Comparison of ENCODE assay signal across 7 cellular contexts in genomic region chr14:99729991-99730875, GRCh38. TPM values are rescaled to one million over a fixed set of nuclear protein-coding genes. Genes with fewer than 3 reads are reported as not detected.
DNase-seq lines count a peak whose midpoint lies in the region; ATAC-seq, FAIRE-seq and TF ChIP-seq lines count a peak whose summit lies in the region.

No MANE protein-coding gene starts in this region.

- TF ChIP-seq POLR2A in GM18505 (IDR thresholded peaks at IDR 0.05; ENCODE audit: borderline replicate concordance, extremely low read depth, insufficient read depth, insufficient read length), result no peak
- TF ChIP-seq POLR2A in heart left ventricle (IDR thresholded peaks at IDR 0.05), result no peak
- no peak for TF ChIP-seq POLR2A in prostate gland (IDR thresholded peaks at IDR 0.05)

- ATAC-seq in GM18505 (IDR thresholded peaks at IDR 0.05; ENCODE audit: unreplicated experiment) (peak; percentile 67), HG03442 (IDR thresholded peaks at IDR 0.05; ENCODE audit: unreplicated experiment) (peak; percentile 67), RWPE2 (ENCODE audit: low read depth) (peak; percentile 47), heart left ventricle (peak in 3 of 4 donors; percentile 39 to 73 (median 51))

- H3K36me3 Mint-ChIP-seq in activated naive CD4-positive, alpha-beta T cell treated with anti-CD3 and anti-CD28 coated beads, Interleukin-2, amount 10 ng/mL, durations not matched to agents 7 days and 5 days, result no peaks in the 10 kb centered on the region

- peak overlapping the region; percentile 26 for H3K4me3 Mint-ChIP-seq in activated naive CD4-positive, alpha-beta T cell treated with anti-CD3 and anti-CD28 coated beads, Interleukin-2, amount 10 ng/mL, durations not matched to agents 7 days and 5 days

- DNase-seq in RWPE2 (ENCODE audit: low spot score) (peak; percentile 61), heart left ventricle (peak; percentile 61 to 82 (median 70)), prostate gland (ENCODE audit: low spot score) (peak; percentile 43), urothelium cell line (ENCODE audit: low spot score) (peak; percentile 74)
- DNase-seq in activated naive CD4-positive, alpha-beta T cell treated with anti-CD3 and anti-CD28 coated beads, Interleukin-2, amount 10 ng/mL, durations not matched to agents 7 days and 5 days, result peak; percentile 78

- H3K4me3 ChIP-seq in RWPE2 (ENCODE audit: severe bottlenecking) (peak overlapping the region; percentile 26), heart left ventricle (peak overlapping the region; percentile 37 to 69 (median 58)), prostate gland (peak overlapping the region; percentile 35 to 47)

- H3K4me1 Mint-ChIP-seq in activated naive CD4-positive, alpha-beta T cell treated with anti-CD3 and anti-CD28 coated beads, Interleukin-2, amount 10 ng/mL, durations not matched to agents 7 days and 5 days, result peaks cover 2% of the 10 kb centered on the region

- no peaks in the 10 kb centered on the region for H3K36me3 ChIP-seq in RWPE2 (ENCODE audit: low read depth)
- no peaks in the 10 kb centered on the region for H3K36me3 ChIP-seq in heart left ventricle
- H3K36me3 ChIP-seq in prostate gland, result no peaks in the 10 kb centered on the region

- CTCF ChIA-PET in activated naive CD4-positive, alpha-beta T cell treated with anti-CD3 and anti-CD28 coated beads, Interleukin-2, amount 10 ng/mL, durations not matched to agents 7 days and 5 days (lab: Charles Lee), result interaction anchor here (0.9 to 4.2 kb wide), 8 partner anchors 9 to 167 kb away, joined by 3 to 29 read pairs (median 4); no protein-coding TSS in a partner anchor

- H3K9me3 ChIP-seq in RWPE2 (ENCODE audit: severe bottlenecking), result no peaks in the 10 kb centered on the region
- H3K9me3 ChIP-seq in heart left ventricle, result no peaks in the 10 kb centered on the region
- H3K9me3 ChIP-seq in prostate gland, result no peaks in the 10 kb centered on the region

- peak; percentile 99 for TF ChIP-seq CTCF in RWPE2 (IDR thresholded peaks at IDR 0.05; ENCODE audit: poor library complexity, severe bottlenecking)
- TF ChIP-seq CTCF in heart left ventricle (IDR thresholded peaks at IDR 0.05), result peak; percentile 60 to 97 (median 94)
- TF ChIP-seq CTCF in prostate gland (IDR thresholded peaks at IDR 0.05), result peak; percentile 71 to 88 (median 86)

- no peak overlapping the region for H3K27ac ChIP-seq in RWPE2 (ENCODE audit: poor library complexity, severe bottlenecking)
- H3K27ac ChIP-seq in heart left ventricle, result peak overlapping the region in 6 of 12 donors; percentile 26 to 66 (median 42)
- H3K27ac ChIP-seq in prostate gland, result no peak overlapping the region

- H3K4me1 ChIP-seq in RWPE2 (ENCODE audit: insufficient read depth, poor library complexity, severe bottlenecking) (no peaks in the 10 kb centered on the region), heart left ventricle (peaks cover 0 to 57% (median 28%) of the 10 kb centered on the region in 12 donors), prostate gland (replicated peaks) (no peaks in the 10 kb centered on the region)

- whole genome bisulfite sequencing in heart left ventricle, 4 donors, result 5 to 10% (median 7%) methylated on average over 37 to 75 of the region's 75 CpGs
- WGBS in prostate gland, result 5% methylated on average over 58 of the region's 75 CpGs

- FAIRE-seq in urothelium cell line (lab: Jason Lieb, UNC), result no peak

- intact Hi-C loops in heart left ventricle (cut with DNase I) (loop anchor here (1.0 to 10.0 kb wide), 9 partner anchors 48 to 157 kb away; partner anchors contain the start of genes EML1 (in 4 of the 10) and CYP46A1 (in 1 of the 10)), prostate gland (cut with DNase I) (loop anchor here (1.0 to 5.0 kb wide), 2 partner anchors 62 to 155 kb away; partner anchors contain the start of gene EML1)

- no peaks in the 10 kb centered on the region for H3K9me3 Mint-ChIP-seq in activated naive CD4-positive, alpha-beta T cell treated with anti-CD3 and anti-CD28 coated beads, Interleukin-2, amount 10 ng/mL, durations not matched to agents 7 days and 5 days

- H3K27me3 ChIP-seq in RWPE2 (ENCODE audit: insufficient read depth, poor library complexity, severe bottlenecking) (no peaks in the 10 kb centered on the region), heart left ventricle (peaks cover 0 to 7% (median 0%) of the 10 kb centered on the region in 9 donors), prostate gland (replicated peaks; ENCODE audit: insufficient read depth) (no peaks in the 10 kb centered on the region)

- no peak overlapping the region for H3K27ac Mint-ChIP-seq in activated naive CD4-positive, alpha-beta T cell treated with anti-CD3 and anti-CD28 coated beads, Interleukin-2, amount 10 ng/mL, durations not matched to agents 7 days and 5 days

- H3K27me3 Mint-ChIP-seq in activated naive CD4-positive, alpha-beta T cell treated with anti-CD3 and anti-CD28 coated beads, Interleukin-2, amount 10 ng/mL, durations not matched to agents 7 days and 5 days, result peaks cover 76% of the 10 kb centered on the region

RNA-seq across cellular contexts. Expression of gene CYP46A1, which starts 46.1 kb away (rescaled TPM):
- total RNA-seq in heart left ventricle (1 to 10 TPM; 2.3 to 8.0 (median 3.5) TPM), prostate gland (1 to 10 TPM in 1 of 2 donors, under 1 TPM in 1; 0.46 to 6.5 TPM)
- polyA plus RNA-seq in heart left ventricle, result 1 to 10 TPM; 1.5 to 2.6 TPM
